Comparison of ENCODE assay signal across 11 cellular contexts in genomic region chr6:36241728-36242127, GRCh38. TPM values are rescaled to one million over a fixed set of nuclear protein-coding genes. Genes with fewer than 3 reads are reported as not detected.
DNase-seq lines count a peak whose midpoint lies in the region; ATAC-seq and TF ChIP-seq lines count a peak whose summit lies in the region.
"Had no signal": no experiment of that assay in that cellular context is flagged by ENCODE, and none has a peak within 500 bp of the region (broad histone marks: within the 10 kb centered on the region; RNA-seq: fewer than 3 reads in every experiment).

No MANE protein-coding gene starts in this region.

- ATAC-seq in GM21423 (IDR thresholded peaks at IDR 0.05; ENCODE audit: unreplicated experiment): peak; percentile 77
- ATAC-seq in HG03521 (IDR thresholded peaks at IDR 0.05; ENCODE audit: unreplicated experiment): no peak
- ATAC-seq in heart left ventricle: no peak
- ATAC-seq: GM23338 had no signal

- peaks cover 0 to 13% (median 0%) of the 10 kb centered on the region in 12 donors for H3K4me1 ChIP-seq in heart left ventricle

- TF ChIP-seq CTCF in fibroblast of the aortic adventitia (IDR thresholded peaks at IDR 0.05; ENCODE audit: insufficient read depth, low read length) (no peak), heart left ventricle (IDR thresholded peaks at IDR 0.05) (no peak)

- no peak overlapping the region for H3K27ac ChIP-seq in heart left ventricle

- no peaks in the 10 kb centered on the region for H3K27me3 ChIP-seq in heart left ventricle

- 36 to 50% (median 44%) methylated on average over 10 of the region's 10 CpGs for WGBS in heart left ventricle, 4 donors

- no peak for TF ChIP-seq POLR2A in heart left ventricle (IDR thresholded peaks at IDR 0.05)

- no peaks in the 10 kb centered on the region for H3K9me3 ChIP-seq in heart left ventricle

- DNase-seq in EH (ENCODE audit: low read depth) (peak; percentile 26), NCI-H526 (lab: John Stamatoyannopoulos, UW) (peak; percentile 91 to 93), fibroblast of the aortic adventitia (ENCODE audit: low read depth) (peak; percentile 40), cerebellar nuclear complex (lab: John Stamatoyannopoulos, UW) (no peak), A172 (ENCODE audit: low spot score) (no peak), heart left ventricle (no peak)
- DNase-seq: DMS153 had no signal

- intact Hi-C loops in heart left ventricle (cut with DNase I): no loop called here

- H3K4me3 ChIP-seq in fibroblast of the aortic adventitia (ENCODE audit: low read depth, low read length) (no peak overlapping the region), heart left ventricle (no peak overlapping the region)
- H3K4me3 ChIP-seq: GM23338 had no signal

- no peaks in the 10 kb centered on the region for H3K36me3 ChIP-seq in heart left ventricle

RNA-seq across cellular contexts. Expression of gene PNPLA1, which starts 28.1 kb away (rescaled TPM):
- total RNA-seq in fibroblast of the aortic adventitia (ENCODE audit: low replicate concordance): 0.09 TPM in 1 of 2 replicates, not detected in the other
- not detected in 2 replicates for total RNA-seq in A172 (2014; rRNA removed; shearing (Covaris generic))
- under 1 TPM in 1 of 9 donors, not detected in 8; 0.41 TPM for total RNA-seq in heart left ventricle
- under 1 TPM in 1 of 2 donors, not detected in 1; 0.06 TPM for polyA plus RNA-seq in heart left ventricle
- total RNA-seq: GM23338, LHCN-M2 had no signal
- polyA plus RNA-seq: GM23338 had no signal

RNA-seq across cellular contexts. Expression of gene BRPF3, which starts 45.2 kb away (rescaled TPM):
- total RNA-seq in fibroblast of the aortic adventitia (ENCODE audit: low replicate concordance): 15.3 and 19.1 TPM in 2 replicates
- total RNA-seq in A172 (2014; rRNA removed; shearing (Covaris generic)): 8.6 and 11.1 TPM in 2 replicates
- 10 to 100 TPM; 12.5 to 29.1 (median 17.6) TPM for total RNA-seq in heart left ventricle
- 10 to 100 TPM in 1 of 2 donors, 1 to 10 TPM in 1; 8.2 to 21.3 TPM for polyA plus RNA-seq in heart left ventricle

Comparison
In these comparisons a context has a peak if more than half of its experiments do, and no peak if none do; other contexts are left out.
1. DNase-seq: peak in EH (single experiment), NCI-H526 (2 of 2) and fibroblast of the aortic adventitia (single experiment); none in cerebellar nuclear complex (0 of 2), A172 (single experiment) and heart left ventricle (0 of 5).